In the genomic region with DNA sequence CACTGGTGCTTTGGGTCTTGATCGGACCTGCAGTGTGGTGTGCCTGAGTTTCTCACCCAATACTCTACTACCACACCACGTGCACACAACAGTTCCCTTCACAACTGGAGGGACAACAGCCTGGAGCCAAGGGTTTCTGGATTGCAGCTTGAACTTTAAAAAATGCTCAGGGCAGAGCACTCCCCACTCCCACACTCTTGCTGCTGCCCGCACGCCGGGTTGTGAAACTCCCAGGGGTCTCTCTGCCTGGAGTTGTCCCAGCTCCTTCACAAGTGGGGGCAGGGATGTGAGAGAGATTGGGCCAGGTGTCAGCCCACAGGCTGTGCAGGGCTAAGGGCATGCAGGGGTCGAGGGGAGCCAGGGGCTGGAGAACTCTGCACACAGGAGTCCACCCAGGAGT, we compare ENCODE assay signal across 22 cellular contexts.
"Had no signal": no experiment of that assay in that cellular context is flagged by ENCODE, and none has a peak within 500 bp of the region (broad histone marks: within the 10 kb centered on the region; RNA-seq: fewer than 3 reads in every experiment).

No MANE protein-coding gene starts in this region.

- H3K9me3 ChIP-seq: colonic mucosa, esophagus squamous epithelium, gastrocnemius medialis, heart right ventricle, left lung, lower lobe of right lung had no signal

- H3K36me3 ChIP-seq: colonic mucosa, esophagus squamous epithelium, gastrocnemius medialis, heart right ventricle, left lung, lower lobe of right lung had no signal

- H3K27ac ChIP-seq: colonic mucosa, epithelial cell of prostate, esophagus squamous epithelium, gastrocnemius medialis, heart right ventricle, left lung, lower lobe of right lung had no signal

- H3K4me1 ChIP-seq: colonic mucosa, esophagus squamous epithelium, gastrocnemius medialis, left lung, lower lobe of right lung had no signal

- DNase-seq: colonic mucosa; cortex of kidney; effector CD8-positive, alpha-beta T cell; effector memory CD8-positive, alpha-beta T cell; endodermal cell; erythroblast; esophagus squamous epithelium; foreskin fibroblast; foreskin melanocyte; gastrocnemius medialis; glutamatergic neuron; head of caudate nucleus; heart right ventricle; hippocampal formation; left cardiac atrium; left lung; left ventricle myocardium superior; lower lobe of right lung; mesenchymal stem cell; midbrain had no signal

- H3K27me3 ChIP-seq: colonic mucosa, esophagus squamous epithelium, gastrocnemius medialis had no signal

- ATAC-seq: effector memory CD8-positive, alpha-beta T cell; esophagus mucosa; gastrocnemius medialis; left lung; left ventricle myocardium superior; lower lobe of right lung had no signal

- H3K4me3 ChIP-seq: colonic mucosa, esophagus squamous epithelium, gastrocnemius medialis, heart right ventricle, left lung, lower lobe of right lung had no signal
